In genomic region chr20:4617484-4617883, GRCh38 we compare ENCODE assay signal across 24 cellular contexts.
"Had no signal": no experiment of that assay in that cellular context is flagged by ENCODE, and none has a peak within 500 bp of the region (broad histone marks: within the 10 kb centered on the region; RNA-seq: fewer than 3 reads in every experiment).

No MANE protein-coding gene starts in this region.

- DNase-seq: activated CD4-positive, alpha-beta memory T cell treated with anti-CD3 and anti-CD28 coated beads, Interleukin-2, amount 10 ng/mL, durations not matched to agents 7 days and 5 days; activated CD4-positive, alpha-beta T cell treated with anti-CD3 and anti-CD28 coated beads for 36 hours; activated CD4-positive, alpha-beta T cell treated with anti-CD3 and anti-CD28 coated beads, Interleukin-2, amount 10 ng/mL, durations not matched to agents 7 days and 5 days; activated CD4-positive, alpha-beta T cell treated with anti-CD3 and anti-CD28 coated beads, Interleukin-2, amount 50 U/mL, for 4 hours; activated CD4-positive, CD25-positive, alpha-beta regulatory T cell; activated CD4-positive, CD25-positive, alpha-beta regulatory T cell treated with anti-CD3 and anti-CD28 coated beads, Interleukin-2, amount 50 U/mL, for 72 hours; activated CD8-positive, alpha-beta memory T cell treated with anti-CD3 and anti-CD28 coated beads, Interleukin-2, amount 50 U/mL, for 48 hours; activated gamma-delta T cell treated with Interleukin-2 at 50 U/mL for 16 hours; activated naive CD4-positive, alpha-beta T cell treated with anti-CD3 and anti-CD28 coated beads, Interleukin-2, amount 50 U/mL, for 16 hours; activated naive CD4-positive, alpha-beta T cell treated with Interleukin-2 at 50 U/mL for 16 hours; activated T-cell treated with anti-CD3 and anti-CD28 coated beads for 4 hours; activated T-cell treated with anti-CD3 and anti-CD28 coated beads, Interleukin-2, amount 50 U/mL, for 24 hours; activated T-cell treated with anti-CD3 and anti-CD28 coated beads, Interleukin-2, amount 50 U/mL, for 72 hours; amniotic stem cell; brain microvascular endothelial cell; caudate nucleus; cerebellar nuclear complex; effector CD4-positive, alpha-beta T cell; effector memory CD8-positive, alpha-beta T cell; erythroblast; esophagus squamous epithelium; foreskin melanocyte; T-helper 2 cell had no signal

- H3K27ac ChIP-seq: brain microvascular endothelial cell, coronary artery, esophagus squamous epithelium had no signal

- H3K27me3 ChIP-seq: brain microvascular endothelial cell had no signal

- H3K36me3 ChIP-seq: brain microvascular endothelial cell, esophagus squamous epithelium had no signal

- H3K4me3 ChIP-seq: coronary artery, esophagus squamous epithelium had no signal

- H3K9me3 ChIP-seq: esophagus squamous epithelium had no signal

- ATAC-seq: activated CD4-positive, alpha-beta T cell treated with anti-CD3 and anti-CD28 coated beads for 36 hours; activated T-cell treated with anti-CD3 and anti-CD28 coated beads, Interleukin-2, amount 50 U/mL, for 72 hours; effector memory CD8-positive, alpha-beta T cell had no signal
